In genomic region chr19:30587869-30588268, GRCh38 we compare ENCODE assay signal across 18 cellular contexts.
A peak's percentile ranks its signal among the peaks of the same experiment; 100 is the strongest.
DNase-seq lines count a peak whose midpoint lies in the region; ATAC-seq and TF ChIP-seq lines count a peak whose summit lies in the region.
"Had no signal": no experiment of that assay in that cellular context is flagged by ENCODE, and none has a peak within 500 bp of the region (broad histone marks: within the 10 kb centered on the region; RNA-seq: fewer than 3 reads in every experiment).

No MANE protein-coding gene starts in this region.

- 77 to 82% methylated on average over 5 of the region's 5 CpGs for WGBS in testis, 2 donors

- TF ChIP-seq POLR2A in testis (IDR thresholded peaks at IDR 0.05) (no peak), Peyer's patch (IDR thresholded peaks at IDR 0.05) (no peak)

- no peak for ATAC-seq in Right ventricle myocardium inferior

- H3K36me3 ChIP-seq in testis (ENCODE audit: low read depth, missing control alignments) (no peaks in the 10 kb centered on the region), Peyer's patch (no peaks in the 10 kb centered on the region)

- H3K4me3 ChIP-seq in dorsolateral prefrontal cortex (no peak overlapping the region), testis (no peak overlapping the region), Peyer's patch (no peak overlapping the region)
- H3K4me3 ChIP-seq: GM23248 had no signal

- TF ChIP-seq CTCF in dorsolateral prefrontal cortex (IDR thresholded peaks at IDR 0.05 in 54 of 56, conservative IDR thresholded peaks at IDR 0.05 in 2 of 56; ENCODE audit: low read depth in 1 of 56, partially characterized antibody in 56 of 56) (peak in 19 of 56 donors; percentile 6 to 53 (median 20)), testis (IDR thresholded peaks at IDR 0.05) (no peak), Peyer's patch (IDR thresholded peaks at IDR 0.05) (no peak)

- peak; percentile 62 for DNase-seq in Ammon's horn (ENCODE audit: low spot score)
- peak; percentile 2 for DNase-seq in NAMALWA (ENCODE audit: low spot score)
- peak in 6 of 10 donors; percentile 25 to 71 (median 61) for DNase-seq in dorsolateral prefrontal cortex
- DNase-seq in pons (ENCODE audit: low spot score) = peak; percentile 37
- no peak for DNase-seq in Right ventricle myocardium inferior (ENCODE audit: missing footprints)
- no peak for DNase-seq in testis
- no peak for DNase-seq in Peyer's patch
- DNase-seq in AG08395 (ENCODE audit: low spot score) = no peak
- DNase-seq: Caco-2, GDM1, GM23248, KBM-7, NCI-H1105, NCI-H2029 treated with DMSO at 0.1 percent for 48 hours, NCI-H2227 treated with DMSO at 0.1 percent for 48 hours, Right ventricle myocardium superior, SK-N-SH had no signal

- peak overlapping the region in 53 of 59 donors; percentile 17 to 94 (median 80) for H3K27ac ChIP-seq in dorsolateral prefrontal cortex
- no peak overlapping the region for H3K27ac ChIP-seq in testis
- H3K27ac ChIP-seq in Peyer's patch = no peak overlapping the region
- H3K27ac ChIP-seq: GM23248, HL-60 had no signal

- H3K9me3 ChIP-seq in testis (no peaks in the 10 kb centered on the region), Peyer's patch (no peaks in the 10 kb centered on the region)
- H3K9me3 ChIP-seq: Caco-2, SK-N-SH had no signal

- H3K4me1 ChIP-seq in testis = no peaks in the 10 kb centered on the region
- no peaks in the 10 kb centered on the region for H3K4me1 ChIP-seq in Peyer's patch
- H3K4me1 ChIP-seq: Caco-2 had no signal

- intact Hi-C loops in dorsolateral prefrontal cortex (cut with DNase I) (loop anchor here in 1 of 2 donors (5.0 kb wide), 1 partner anchor 59 kb away; no protein-coding TSS in a partner anchor), Right ventricle myocardium inferior (cut with DNase I) (no loop called here), testis (cut with DNase I; ENCODE audit: low total_unique reads) (no loop called here)

- no peaks in the 10 kb centered on the region for H3K27me3 ChIP-seq in dorsolateral prefrontal cortex
- no peaks in the 10 kb centered on the region for H3K27me3 ChIP-seq in testis
- H3K27me3 ChIP-seq in Peyer's patch = no peaks in the 10 kb centered on the region

Comparison
In these comparisons a context has a peak if more than half of its experiments do, and no peak if none do; other contexts are left out.
1. DNase-seq: peak in Ammon's horn (single experiment), NAMALWA (single experiment), dorsolateral prefrontal cortex (6 of 10) and pons (single experiment); none in Right ventricle myocardium inferior (single experiment), testis (single experiment), Peyer's patch (0 of 3) and AG08395 (single experiment).
2. H3K27ac ChIP-seq: peak in dorsolateral prefrontal cortex (53 of 59); none in testis (0 of 2) and Peyer's patch (0 of 4).